In the genomic region with DNA sequence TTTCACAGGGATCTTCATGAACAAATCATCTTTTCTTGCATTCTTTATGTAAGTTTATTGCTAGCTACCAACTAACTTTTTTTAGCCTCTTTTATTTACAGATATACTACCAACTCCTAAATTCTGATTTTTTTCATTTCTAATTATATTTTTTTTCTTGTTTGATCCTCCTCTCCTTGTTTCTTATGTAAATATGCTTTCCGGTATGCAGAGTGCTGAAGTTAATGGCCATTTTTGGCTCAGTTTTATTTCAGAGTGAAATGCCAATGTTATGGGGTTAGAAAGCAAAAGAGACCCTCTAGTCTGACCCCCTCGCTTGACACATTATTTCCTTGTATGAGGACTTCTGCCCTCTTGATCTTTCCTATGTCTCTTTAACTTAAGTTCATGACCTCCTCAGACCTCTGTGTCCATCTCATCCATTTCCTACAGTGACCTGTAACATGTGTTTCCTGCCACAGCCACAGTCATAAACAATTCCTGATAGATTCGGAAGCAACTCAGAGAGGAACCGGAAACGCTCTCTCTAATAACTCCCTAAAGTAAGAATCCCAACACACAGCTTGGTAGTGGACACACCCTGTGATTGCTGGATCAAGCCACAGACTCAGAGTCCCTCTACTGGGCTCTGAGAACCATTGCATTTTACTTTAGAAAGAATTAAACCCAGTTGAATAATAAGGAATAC, we compare ENCODE assay signal across 8 cellular contexts. TPM values are rescaled to one million over a fixed set of nuclear protein-coding genes. Genes with fewer than 3 reads are reported as not detected.
DNase-seq lines count a peak whose midpoint lies in the region; ATAC-seq and TF ChIP-seq lines count a peak whose summit lies in the region.

No MANE protein-coding gene starts in this region.

- DNase-seq in CD1c-positive myeloid dendritic cell (ENCODE audit: extremely low spot score) (peak; percentile 25), LoVo (ENCODE audit: low spot score) (peak; percentile 83), amniotic epithelial cell (ENCODE audit: low read depth) (peak; percentile 82), right atrium auricular region (ENCODE audit: low spot score) (peak; percentile 83)
- no peak for DNase-seq in stimulated activated CD4-positive, alpha-beta T cell treated with anti-CD3 and anti-CD28 coated beads, Interleukin-4, amount 100 ng/mL, for 4 hours
- DNase-seq in activated CD4-positive, alpha-beta T cell treated with anti-CD3 and anti-CD28 coated beads for 4 hours: no peak

- H3K27ac ChIP-seq in right atrium auricular region (peak overlapping the region; percentile 65), skeletal muscle tissue (ENCODE audit: low read depth, low read length) (peak overlapping the region; percentile 16)

- no peaks in the 10 kb centered on the region for H3K9me3 ChIP-seq in right atrium auricular region
- H3K9me3 ChIP-seq in skeletal muscle tissue (ENCODE audit: control insufficient read depth in 3 of 3, low read length in 3 of 3): no peaks in the 10 kb centered on the region

- H3K4me1 ChIP-seq in right atrium auricular region (peaks cover 0 to 34% of the 10 kb centered on the region in 2 donors), skeletal muscle tissue (ENCODE audit: control insufficient read depth in 3 of 3, insufficient read depth in 3 of 3, low read length in 3 of 3) (peaks cover 7 to 10% (median 9%) of the 10 kb centered on the region in 3 donors)

- H3K27me3 ChIP-seq in right atrium auricular region (no peaks in the 10 kb centered on the region), skeletal muscle tissue (ENCODE audit: control insufficient read depth in 3 of 3, insufficient read depth in 3 of 3, low read length in 3 of 3) (no peaks in the 10 kb centered on the region)

- TF ChIP-seq CTCF in right atrium auricular region (IDR thresholded peaks at IDR 0.05): peak; percentile 66 to 89

- no peak for ATAC-seq in GM21723 (IDR thresholded peaks at IDR 0.05; ENCODE audit: unreplicated experiment)

- peaks cover 23% of the 10 kb centered on the region for H3K36me3 ChIP-seq in right atrium auricular region
- H3K36me3 ChIP-seq in skeletal muscle tissue (ENCODE audit: control insufficient read depth in 3 of 3, insufficient read depth in 3 of 3, low read length in 3 of 3): peaks cover 5 to 15% (median 10%) of the 10 kb centered on the region in 3 donors

- H3K9ac ChIP-seq in skeletal muscle tissue (ENCODE audit: low read depth in 1 of 3, low read length in 3 of 3): no peak overlapping the region

- H3K4me3 ChIP-seq in right atrium auricular region (no peak overlapping the region), skeletal muscle tissue (ENCODE audit: low read length in 3 of 3) (no peak overlapping the region)

RNA-seq across cellular contexts. Expression of a gene that starts 42.9 kb away (rescaled TPM):
- total RNA-seq in right atrium auricular region (10 to 100 TPM; 45.6 to 48.9 TPM), skeletal muscle tissue (75.7 TPM)

Comparison
In these comparisons a context has a peak if more than half of its experiments do, and no peak if none do; other contexts are left out.
1. DNase-seq: peak in CD1c-positive myeloid dendritic cell (single experiment), LoVo (single experiment), amniotic epithelial cell (single experiment) and right atrium auricular region (single experiment); none in stimulated activated CD4-positive, alpha-beta T cell treated with anti-CD3 and anti-CD28 coated beads, Interleukin-4, amount 100 ng/mL, for 4 hours (0 of 2) and activated CD4-positive, alpha-beta T cell treated with anti-CD3 and anti-CD28 coated beads for 4 hours (0 of 2).